24 cellular contexts compared by ENCODE assay signal in genomic region chr11:73547706-73548105, GRCh38.
"Had no signal": no experiment of that assay in that cellular context is flagged by ENCODE, and none has a peak within 500 bp of the region (broad histone marks: within the 10 kb centered on the region; RNA-seq: fewer than 3 reads in every experiment).

No MANE protein-coding gene starts in this region.

- H3K27ac ChIP-seq: epithelial cell of prostate, esophagus squamous epithelium, foreskin keratinocyte, hepatocyte, left ventricle myocardium inferior, lower lobe of right lung, ovary, right atrium auricular region, stomach, thoracic aorta, transverse colon had no signal

- H3K36me3 ChIP-seq: esophagus squamous epithelium, left ventricle myocardium inferior, lower lobe of right lung, ovary, right atrium auricular region, stomach, thoracic aorta, transverse colon had no signal

- H3K27me3 Mint-ChIP-seq: effector memory CD8-positive, alpha-beta T cell; memory B cell had no signal

- H3K9me3 ChIP-seq: esophagus squamous epithelium, left ventricle myocardium inferior, lower lobe of right lung, ovary, right atrium auricular region, stomach, thoracic aorta, transverse colon had no signal

- H3K36me3 Mint-ChIP-seq: memory B cell, mesothelial cell of epicardium, natural killer cell had no signal

- ATAC-seq: effector memory CD8-positive, alpha-beta T cell; foreskin keratinocyte; left cardiac atrium; lower lobe of right lung; natural killer cell had no signal

- H3K4me3 Mint-ChIP-seq: effector memory CD8-positive, alpha-beta T cell; memory B cell; mesothelial cell of epicardium; natural killer cell; neural crest cell had no signal

- FAIRE-seq: kidney, small intestine had no signal

- DNase-seq: effector memory CD8-positive, alpha-beta T cell; esophagus squamous epithelium; foreskin keratinocyte; head of caudate nucleus; kidney; left cardiac atrium; left ventricle myocardium inferior; lower lobe of right lung; natural killer cell; nucleus accumbens; ovary; small intestine; stimulated activated CD4-positive, alpha-beta T cell treated with anti-CD3 and anti-CD28 coated beads, Interleukin-12 subunit alpha, Interleukin-12 subunit beta, amount 100 ng/mL, for 4 hours; stimulated activated naive CD4-positive, alpha-beta T cell; stomach; substantia nigra; transverse colon had no signal

- H3K27me3 ChIP-seq: esophagus squamous epithelium, foreskin keratinocyte, hepatocyte, ovary, right atrium auricular region, stomach, transverse colon had no signal

- H3K4me3 ChIP-seq: esophagus squamous epithelium, hepatocyte, left ventricle myocardium inferior, lower lobe of right lung, ovary, right atrium auricular region, stomach, thoracic aorta, transverse colon had no signal

- H3K4me1 ChIP-seq: foreskin keratinocyte had no signal

- H3K27ac Mint-ChIP-seq: effector memory CD8-positive, alpha-beta T cell; memory B cell; mesothelial cell of epicardium; natural killer cell had no signal
